In genomic region chr4:177509346-177509745, GRCh38 we compare ENCODE assay signal across 20 cellular contexts.
"Had no signal": no experiment of that assay in that cellular context is flagged by ENCODE, and none has a peak within 500 bp of the region (broad histone marks: within the 10 kb centered on the region; RNA-seq: fewer than 3 reads in every experiment).

No MANE protein-coding gene starts in this region.

- H3K27me3 ChIP-seq: MG63, SJCRH30 had no signal

- H3K36me3 ChIP-seq: MG63, SJCRH30 had no signal

- FAIRE-seq: HepG2, RCC 7860 had no signal

- ATAC-seq: HepG2, Right ventricle myocardium inferior, SK-N-SH treated with all-trans-retinoic acid at 6 μM for 48 hours had no signal

- H3K4me3 ChIP-seq: MG63, SJCRH30 had no signal

- DNase-seq: IMR-90, Karpas-422, KG1, MG63, NCI-H1092, NCI-H1105 treated with DMSO at 0.1 percent for 48 hours, NCI-H1417 treated with DMSO at 0.1 percent for 48 hours, NCI-H1694, NCI-H187 treated with DMSO at 0.1 percent for 48 hours, NCI-H2029 treated with DMSO at 0.1 percent for 48 hours, NCI-H2171 treated with DMSO at 0.1 percent for 48 hours, NCI-H524, NCI-H526 treated with DMSO at 0.1 percent for 48 hours, NCI-H774, SHP77 treated with DMSO at 0.1 percent for 48 hours, SJCRH30 had no signal
